ENCODE assay signal across 1 cellular context in genomic region chr3:134250717-134251220, GRCh38.
TF ChIP-seq lines count a peak whose summit lies in the region.

TSS of gene RYK (minus strand) at chr3:134250859. CDS start at chr3:134250654, 205 bp downstream.

TF ChIP-seq in HepG2, 621 proteins besides CTCF, POLR2A, EP300 and RAD21 (continued from another document):
- TF ChIP-seq HDAC1 (CRISPR knock-in tag; IDR thresholded peaks at IDR 0.05), result peak; percentile 40; the same call in 1 of the 2 replicates
- TF ChIP-seq ZNF503 (CRISPR knock-in tag; IDR thresholded peaks at IDR 0.05), result peak; percentile 46; the same call in 1 of the 2 replicates
- 0 out of 2 replicates have a peak, but pooled peaks have one; percentile 41 for TF ChIP-seq PITX1 (CRISPR knock-in tag; IDR thresholded peaks at IDR 0.05)
